In genomic region chr14:20461230-20462141, GRCh38 we compare ENCODE assay signal across 8 cellular contexts. TPM values are rescaled to one million over a fixed set of nuclear protein-coding genes. Genes with fewer than 3 reads are reported as not detected.
DNase-seq lines count a peak whose midpoint lies in the region; ATAC-seq, FAIRE-seq and TF ChIP-seq lines count a peak whose summit lies in the region.

Gene PIP4P1 (minus strand): TSS chr14:20461434. CDS start chr14:20461325, 109 bp downstream.

- DNase-seq in NCI-H1930 (lab: John Stamatoyannopoulos, UW) = peak; percentile 99
- peak; percentile 99 for DNase-seq in T-helper 2 cell treated with Interferon-gamma antibody and Interleukin-4, amounts not matched to agents 5 μg/mL and 100 μg/mL, for 36 hours (ENCODE audit: low spot score)
- DNase-seq in ascending aorta (ENCODE audit: low spot score in 2 of 2) = peak; percentile 100
- peak; percentile 100 for DNase-seq in right atrium auricular region (ENCODE audit: low spot score)
- peak; percentile 99 for DNase-seq in psoas muscle
- DNase-seq in urothelium cell line (ENCODE audit: low spot score) = peak; percentile 97

- H3K4me3 ChIP-seq in ascending aorta (peak within 1 kb of the TSS; percentile 89 to 98), right atrium auricular region (peak within 1 kb of the TSS; percentile 87 to 93), psoas muscle (peak within 1 kb of the TSS; percentile 87)

- peak; percentile 98 for FAIRE-seq in urothelium cell line (lab: Jason Lieb, UNC)

- H3K27me3 ChIP-seq in ascending aorta (no peaks in the 10 kb centered on the region), right atrium auricular region (no peaks in the 10 kb centered on the region), psoas muscle (ENCODE audit: insufficient read depth in 3 of 3, low read length in 2 of 3) (no peaks in the 10 kb centered on the region)

- peaks cover 25% of the 10 kb centered on the region for H3K4me1 Mint-ChIP-seq in T-helper 2 cell treated with Interferon-gamma antibody and Interleukin-4, amounts not matched to agents 5 μg/mL and 100 μg/mL, for 36 hours (ENCODE audit: low read depth)

- peak within 1 kb of the TSS; percentile 97 for H3K4me3 Mint-ChIP-seq in T-helper 2 cell treated with Interferon-gamma antibody and Interleukin-4, amounts not matched to agents 5 μg/mL and 100 μg/mL, for 36 hours

- peak within 1 kb of the TSS; percentile 97 for H3K27ac Mint-ChIP-seq in T-helper 2 cell treated with Interferon-gamma antibody and Interleukin-4, amounts not matched to agents 5 μg/mL and 100 μg/mL, for 36 hours

- H3K27ac ChIP-seq in ascending aorta (peak within 1 kb of the TSS; percentile 91 to 92), right atrium auricular region (peak within 1 kb of the TSS; percentile 91 to 97), psoas muscle (peak within 1 kb of the TSS; percentile 95)

- H3K4me1 ChIP-seq in ascending aorta (peaks cover 7 to 14% of the 10 kb centered on the region in 2 donors), right atrium auricular region (peaks cover 0 to 37% of the 10 kb centered on the region in 2 donors), psoas muscle (peaks cover 16% of the 10 kb centered on the region)

- intact Hi-C loops in ascending aorta (cut with DNase I) (loop anchor here (1.0 to 5.0 kb wide), 3 partner anchors 8 to 631 kb away; partner anchors contain the start of genes PNP and RNASE4), psoas muscle (cut with DNase I) (loop anchor here in 1 of 2 donors (5.0 to 10.0 kb wide), 3 partner anchors 119 to 641 kb away; partner anchors contain the start of genes ANG, PARP2, RNASE4 and TMEM253)

- peaks cover 1% of the 10 kb centered on the region for H3K27me3 Mint-ChIP-seq in T-helper 2 cell treated with Interferon-gamma antibody and Interleukin-4, amounts not matched to agents 5 μg/mL and 100 μg/mL, for 36 hours (ENCODE audit: low read depth)

- H3K36me3 ChIP-seq in ascending aorta = peaks cover 29 to 36% of the 10 kb centered on the region in 2 donors
- peaks cover 37% of the 10 kb centered on the region for H3K36me3 ChIP-seq in right atrium auricular region
- peaks cover 0 to 39% of the 10 kb centered on the region in 2 donors for H3K36me3 ChIP-seq in psoas muscle (ENCODE audit: insufficient read depth in 1 of 2, low read depth in 1 of 2)

- H3K9me3 ChIP-seq in ascending aorta (no peaks in the 10 kb centered on the region), right atrium auricular region (no peaks in the 10 kb centered on the region), psoas muscle (no peaks in the 10 kb centered on the region)

- H3K36me3 Mint-ChIP-seq in T-helper 2 cell treated with Interferon-gamma antibody and Interleukin-4, amounts not matched to agents 5 μg/mL and 100 μg/mL, for 36 hours (ENCODE audit: low read depth) = peaks cover 25% of the 10 kb centered on the region

- ATAC-seq in GM18502 (IDR thresholded peaks at IDR 0.05; ENCODE audit: poor library complexity, unreplicated experiment) (peak; percentile 95), HG02970 (IDR thresholded peaks at IDR 0.05; ENCODE audit: low FRiP score, unreplicated experiment) (peak; percentile 93), psoas muscle (peak; percentile 95 to 96 (median 96))

- H3K9me3 Mint-ChIP-seq in T-helper 2 cell treated with Interferon-gamma antibody and Interleukin-4, amounts not matched to agents 5 μg/mL and 100 μg/mL, for 36 hours = no peaks in the 10 kb centered on the region

- 0% methylated on average over 42 to 67 of the region's 67 CpGs for WGBS in psoas muscle, 3 donors

- no peak for TF ChIP-seq CTCF in ascending aorta (IDR thresholded peaks at IDR 0.05)
- TF ChIP-seq CTCF in right atrium auricular region (IDR thresholded peaks at IDR 0.05) = no peak
- TF ChIP-seq CTCF in psoas muscle (IDR thresholded peaks at IDR 0.05) = no peak

RNA-seq across cellular contexts. Expression of gene PIP4P1, which starts in this region (rescaled TPM):
- total RNA-seq in ascending aorta (30.7 TPM), right atrium auricular region (10 to 100 TPM in 1 of 2 donors, 1 to 10 TPM in 1; 9.8 to 13.3 TPM), psoas muscle (10 to 100 TPM; 15.6 to 29.7 (median 20.7) TPM)
- 10 to 100 TPM; 23.0 to 56.5 (median 36.8) TPM for polyA plus RNA-seq in psoas muscle

Comparison
In these comparisons a context has a peak if more than half of its experiments do, and no peak if none do; other contexts are left out.
1. Peak in every context shown above with its lines: DNase-seq, ATAC-seq, H3K4me3 ChIP-seq and H3K27ac ChIP-seq.